In genomic region chr17:82418001-82418986, GRCh38 we compare ENCODE assay signal across 8 cellular contexts. TPM values are rescaled to one million over a fixed set of nuclear protein-coding genes. Genes with fewer than 3 reads are reported as not detected.
DNase-seq lines count a peak whose midpoint lies in the region; FAIRE-seq and TF ChIP-seq lines count a peak whose summit lies in the region.

Gene HEXD, plus strand, starts transcription at chr17:82418347. Its CDS starts 1,453 bp downstream, at chr17:82419800.
Gene OGFOD3, minus strand, starts transcription at chr17:82418586. Its CDS starts 101 bp downstream, at chr17:82418485.

- no peak within 1 kb of the TSS for H3K27ac ChIP-seq in neural progenitor cell
- H3K27ac ChIP-seq in stomach smooth muscle (ENCODE audit: low read length) = no peak within 1 kb of the TSS

- H3K9ac ChIP-seq in ES-I3 (ENCODE audit: low read depth, low read length) (peak within 1 kb of the TSS; percentile 98), neural progenitor cell (peak within 1 kb of the TSS; percentile 82), stomach smooth muscle (ENCODE audit: low read length in 2 of 2) (peak within 1 kb of the TSS; percentile 64 to 71)

- H3K4me2 ChIP-seq in neural progenitor cell = peak within 1 kb of the TSS; percentile 85

- peaks cover 28% of the 10 kb centered on the region for H3K36me3 Mint-ChIP-seq in neural progenitor cell

- no peak within 1 kb of the TSS for H3K27ac Mint-ChIP-seq in neural progenitor cell

- peak; percentile 87 for TF ChIP-seq POLR2A in H54 (IDR thresholded peaks at IDR 0.05; ENCODE audit: low read depth, low read length)

- H3F3A ChIP-seq in neural progenitor cell (ENCODE audit: low read depth) = peaks cover 6% of the 10 kb centered on the region

- peak within 1 kb of the TSS; percentile 89 for H3K4me3 Mint-ChIP-seq in neural progenitor cell

- H3K27me3 ChIP-seq in neural progenitor cell = peaks cover 5% of the 10 kb centered on the region
- no peaks in the 10 kb centered on the region for H3K27me3 ChIP-seq in stomach smooth muscle (ENCODE audit: control insufficient read depth in 1 of 2, insufficient read depth in 2 of 2, low read length in 2 of 2)

- no peaks in the 10 kb centered on the region for H3K36me3 ChIP-seq in ES-I3 (ENCODE audit: insufficient read depth, low read length)
- H3K36me3 ChIP-seq in neural progenitor cell = no peaks in the 10 kb centered on the region
- peaks cover 4 to 8% of the 10 kb centered on the region in 2 donors for H3K36me3 ChIP-seq in stomach smooth muscle (ENCODE audit: control insufficient read depth in 2 of 2, insufficient read depth in 2 of 2, low read length in 2 of 2)

- DNase-seq in H54 (ENCODE audit: insufficient read length, low spot score) (peak; percentile 82), LoVo (ENCODE audit: low spot score) (peak; percentile 96), SHP77 treated with DMSO at 0.1 percent for 48 hours (lab: John Stamatoyannopoulos, UW) (peak; percentile 77), activated gamma-delta T cell (lab: John Stamatoyannopoulos, UW) (peak; percentile 80), foreskin fibroblast (peak; percentile 81 to 95), neural progenitor cell (ENCODE audit: low spot score) (peak; percentile 96)

- peaks cover 22% of the 10 kb centered on the region for H3K9me3 Mint-ChIP-seq in neural progenitor cell

- peaks cover 14% of the 10 kb centered on the region for H3K4me1 Mint-ChIP-seq in neural progenitor cell

- H3K4me1 ChIP-seq in ES-I3 (ENCODE audit: insufficient read depth, low read length) (no peaks in the 10 kb centered on the region), neural progenitor cell (peaks cover 9% of the 10 kb centered on the region), stomach smooth muscle (ENCODE audit: control insufficient read depth, insufficient read depth, low read length) (peaks cover 11% of the 10 kb centered on the region)

- TF ChIP-seq CTCF in foreskin fibroblast (IDR thresholded peaks at IDR 0.05; ENCODE audit: low read depth, low read length) = no peak
- no peak for TF ChIP-seq CTCF in neural progenitor cell (IDR thresholded peaks at IDR 0.05)

- peaks cover 10% of the 10 kb centered on the region for H3K79me2 ChIP-seq in neural progenitor cell (ENCODE audit: low read depth)

- FAIRE-seq in H54 (lab: Jason Lieb, UNC) = no peak

- H4K20me1 ChIP-seq in neural progenitor cell (ENCODE audit: low read depth) = peaks cover 46% of the 10 kb centered on the region

- peak within 1 kb of the TSS; percentile 88 to 90 for H3K4me3 ChIP-seq in foreskin fibroblast (ENCODE audit: low read depth in 1 of 2, low read length in 2 of 2)
- peak within 1 kb of the TSS; percentile 98 for H3K4me3 ChIP-seq in neural progenitor cell
- H3K4me3 ChIP-seq in stomach smooth muscle (ENCODE audit: low read length in 2 of 2) = peak within 1 kb of the TSS; percentile 82 to 85

- no peaks in the 10 kb centered on the region for H3K27me3 Mint-ChIP-seq in neural progenitor cell (ENCODE audit: insufficient read depth, low read depth)

- H3K9me3 ChIP-seq in ES-I3 (ENCODE audit: control insufficient read depth, insufficient read depth, low read length) (0 out of 2 replicates have a peak, but pooled peaks cover 3% of the 10 kb centered on the region), neural progenitor cell (ENCODE audit: low read depth) (no peaks in the 10 kb centered on the region), stomach smooth muscle (ENCODE audit: control insufficient read depth in 2 of 2, low read length in 2 of 2) (peaks cover 0 to 8% of the 10 kb centered on the region in 2 donors)

- H2AFZ ChIP-seq in neural progenitor cell (replicated peaks) = peak within 1 kb of the TSS; percentile 98

RNA-seq across cellular contexts. Expression of gene HEXD, which starts in this region (rescaled TPM):
- total RNA-seq in neural progenitor cell (ENCODE audit: low replicate concordance) = 22.3 and 41.8 TPM in 2 replicates

RNA-seq across cellular contexts. Expression of gene OGFOD3, which starts in this region (rescaled TPM):
- total RNA-seq in neural progenitor cell (ENCODE audit: low replicate concordance) = 26.8 and 34.2 TPM in 2 replicates
